ENCODE assay signal across 1 cellular context in the genomic region with DNA sequence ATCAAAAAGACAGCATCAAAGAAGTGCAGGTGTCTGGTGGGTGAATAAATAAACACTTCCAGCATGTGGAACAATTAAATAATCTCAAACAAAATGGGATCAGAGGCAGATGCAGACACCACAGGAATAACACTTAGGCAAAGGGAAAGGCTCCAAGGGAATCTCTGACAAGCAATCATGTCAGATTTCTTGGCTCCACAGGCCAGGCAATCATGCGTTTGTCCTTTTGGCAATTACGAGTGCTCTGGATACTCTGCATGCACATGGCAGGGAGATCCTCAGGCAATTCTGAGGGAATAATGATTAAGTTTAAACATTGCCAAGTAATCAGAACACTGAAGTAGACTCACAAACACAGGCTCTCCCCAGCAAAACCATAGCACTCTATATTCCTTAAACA.
TF ChIP-seq lines count a peak whose summit lies in the region.

No MANE protein-coding gene starts in this region.

TF ChIP-seq in SK-N-SH, 30 proteins besides CTCF, POLR2A, EP300 and RAD21 (continued from another document):
- TF ChIP-seq, protein P1, sequence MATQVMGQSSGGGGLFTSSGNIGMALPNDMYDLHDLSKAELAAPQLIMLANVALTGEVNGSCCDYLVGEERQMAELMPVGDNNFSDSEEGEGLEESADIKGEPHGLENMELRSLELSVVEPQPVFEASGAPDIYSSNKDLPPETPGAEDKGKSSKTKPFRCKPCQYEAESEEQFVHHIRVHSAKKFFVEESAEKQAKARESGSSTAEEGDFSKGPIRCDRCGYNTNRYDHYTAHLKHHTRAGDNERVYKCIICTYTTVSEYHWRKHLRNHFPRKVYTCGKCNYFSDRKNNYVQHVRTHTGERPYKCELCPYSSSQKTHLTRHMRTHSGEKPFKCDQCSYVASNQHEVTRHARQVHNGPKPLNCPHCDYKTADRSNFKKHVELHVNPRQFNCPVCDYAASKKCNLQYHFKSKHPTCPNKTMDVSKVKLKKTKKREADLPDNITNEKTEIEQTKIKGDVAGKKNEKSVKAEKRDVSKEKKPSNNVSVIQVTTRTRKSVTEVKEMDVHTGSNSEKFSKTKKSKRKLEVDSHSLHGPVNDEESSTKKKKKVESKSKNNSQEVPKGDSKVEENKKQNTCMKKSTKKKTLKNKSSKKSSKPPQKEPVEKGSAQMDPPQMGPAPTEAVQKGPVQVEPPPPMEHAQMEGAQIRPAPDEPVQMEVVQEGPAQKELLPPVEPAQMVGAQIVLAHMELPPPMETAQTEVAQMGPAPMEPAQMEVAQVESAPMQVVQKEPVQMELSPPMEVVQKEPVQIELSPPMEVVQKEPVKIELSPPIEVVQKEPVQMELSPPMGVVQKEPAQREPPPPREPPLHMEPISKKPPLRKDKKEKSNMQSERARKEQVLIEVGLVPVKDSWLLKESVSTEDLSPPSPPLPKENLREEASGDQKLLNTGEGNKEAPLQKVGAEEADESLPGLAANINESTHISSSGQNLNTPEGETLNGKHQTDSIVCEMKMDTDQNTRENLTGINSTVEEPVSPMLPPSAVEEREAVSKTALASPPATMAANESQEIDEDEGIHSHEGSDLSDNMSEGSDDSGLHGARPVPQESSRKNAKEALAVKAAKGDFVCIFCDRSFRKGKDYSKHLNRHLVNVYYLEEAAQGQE (IDR thresholded peaks at IDR 0.05; ENCODE audit: low read depth, low read length): no peak
- no peak for TF ChIP-seq FOSL2 (IDR thresholded peaks at IDR 0.05; ENCODE audit: borderline replicate concordance, low read depth)
- no peak for TF ChIP-seq FOXJ3 (CRISPR knock-in tag; IDR thresholded peaks at IDR 0.05)
- TF ChIP-seq, protein P2, sequence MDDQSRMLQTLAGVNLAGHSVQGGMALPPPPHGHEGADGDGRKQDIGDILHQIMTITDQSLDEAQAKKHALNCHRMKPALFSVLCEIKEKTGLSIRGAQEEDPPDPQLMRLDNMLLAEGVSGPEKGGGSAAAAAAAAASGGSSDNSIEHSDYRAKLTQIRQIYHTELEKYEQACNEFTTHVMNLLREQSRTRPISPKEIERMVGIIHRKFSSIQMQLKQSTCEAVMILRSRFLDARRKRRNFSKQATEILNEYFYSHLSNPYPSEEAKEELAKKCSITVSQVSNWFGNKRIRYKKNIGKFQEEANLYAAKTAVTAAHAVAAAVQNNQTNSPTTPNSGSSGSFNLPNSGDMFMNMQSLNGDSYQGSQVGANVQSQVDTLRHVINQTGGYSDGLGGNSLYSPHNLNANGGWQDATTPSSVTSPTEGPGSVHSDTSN (IDR thresholded peaks at IDR 0.05): no peak
- no peak for TF ChIP-seq SMC3 (IDR thresholded peaks at IDR 0.05; ENCODE audit: low read depth, low read length)
- no peak for TF ChIP-seq NFIC (IDR thresholded peaks at IDR 0.05; ENCODE audit: borderline replicate concordance)
- no peak for TF ChIP-seq TEAD4 (IDR thresholded peaks at IDR 0.05; ENCODE audit: borderline replicate concordance, insufficient read depth)
- TF ChIP-seq MXI1 (IDR thresholded peaks at IDR 0.05; ENCODE audit: low read depth, low read length): peak; percentile 94
- TF ChIP-seq, protein P3, sequence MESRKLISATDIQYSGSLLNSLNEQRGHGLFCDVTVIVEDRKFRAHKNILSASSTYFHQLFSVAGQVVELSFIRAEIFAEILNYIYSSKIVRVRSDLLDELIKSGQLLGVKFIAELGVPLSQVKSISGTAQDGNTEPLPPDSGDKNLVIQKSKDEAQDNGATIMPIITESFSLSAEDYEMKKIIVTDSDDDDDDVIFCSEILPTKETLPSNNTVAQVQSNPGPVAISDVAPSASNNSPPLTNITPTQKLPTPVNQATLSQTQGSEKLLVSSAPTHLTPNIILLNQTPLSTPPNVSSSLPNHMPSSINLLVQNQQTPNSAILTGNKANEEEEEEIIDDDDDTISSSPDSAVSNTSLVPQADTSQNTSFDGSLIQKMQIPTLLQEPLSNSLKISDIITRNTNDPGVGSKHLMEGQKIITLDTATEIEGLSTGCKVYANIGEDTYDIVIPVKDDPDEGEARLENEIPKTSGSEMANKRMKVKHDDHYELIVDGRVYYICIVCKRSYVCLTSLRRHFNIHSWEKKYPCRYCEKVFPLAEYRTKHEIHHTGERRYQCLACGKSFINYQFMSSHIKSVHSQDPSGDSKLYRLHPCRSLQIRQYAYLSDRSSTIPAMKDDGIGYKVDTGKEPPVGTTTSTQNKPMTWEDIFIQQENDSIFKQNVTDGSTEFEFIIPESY (IDR thresholded peaks at IDR 0.05; ENCODE audit: borderline replicate concordance, low read depth): no peak
- TF ChIP-seq FOXM1 (IDR thresholded peaks at IDR 0.05; ENCODE audit: low read depth): no peak
- no peak for TF ChIP-seq MEF2A (IDR thresholded peaks at IDR 0.05; ENCODE audit: borderline replicate concordance, low read depth)
- peak; percentile 84 for TF ChIP-seq RCOR1 (IDR thresholded peaks at IDR 0.05; ENCODE audit: low read length)
- no peak for TF ChIP-seq RXRA (IDR thresholded peaks at IDR 0.05; ENCODE audit: borderline replicate concordance, low read depth)
- TF ChIP-seq EZH2phosphoT487 (IDR thresholded peaks at IDR 0.05; ENCODE audit: borderline replicate concordance, low read depth): no peak
- no peak for TF ChIP-seq GABPA (IDR thresholded peaks at IDR 0.05; ENCODE audit: low read depth)
- no peak for TF ChIP-seq TAF1 (IDR thresholded peaks at IDR 0.05; ENCODE audit: borderline replicate concordance, low read depth, low read length)
- TF ChIP-seq YY1 (IDR thresholded peaks at IDR 0.05; ENCODE audit: low read depth): no peak
- no peak for TF ChIP-seq NRF1 (IDR thresholded peaks at IDR 0.05; ENCODE audit: low read depth, low read length)
- no peak for TF ChIP-seq JUND (IDR thresholded peaks at IDR 0.05)
- TF ChIP-seq, protein P4, sequence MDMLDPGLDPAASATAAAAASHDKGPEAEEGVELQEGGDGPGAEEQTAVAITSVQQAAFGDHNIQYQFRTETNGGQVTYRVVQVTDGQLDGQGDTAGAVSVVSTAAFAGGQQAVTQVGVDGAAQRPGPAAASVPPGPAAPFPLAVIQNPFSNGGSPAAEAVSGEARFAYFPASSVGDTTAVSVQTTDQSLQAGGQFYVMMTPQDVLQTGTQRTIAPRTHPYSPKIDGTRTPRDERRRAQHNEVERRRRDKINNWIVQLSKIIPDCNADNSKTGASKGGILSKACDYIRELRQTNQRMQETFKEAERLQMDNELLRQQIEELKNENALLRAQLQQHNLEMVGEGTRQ (IDR thresholded peaks at IDR 0.05; ENCODE audit: borderline replicate concordance, low read depth, low read length): no peak
- peak; percentile 26 for TF ChIP-seq CHD2 (IDR thresholded peaks at IDR 0.05; ENCODE audit: low read length, partially characterized antibody)
- no peak for TF ChIP-seq POLR2AphosphoS5 (IDR thresholded peaks at IDR 0.05; ENCODE audit: low read depth, low read length)
- no peak for TF ChIP-seq ELF1 (IDR thresholded peaks at IDR 0.05)
- no peak for TF ChIP-seq RFX5 (IDR thresholded peaks at IDR 0.05; ENCODE audit: low read length)
- peak; percentile 27; the same call in 1 of the 2 replicates for TF ChIP-seq GATA2 (CRISPR knock-in tag; IDR thresholded peaks at IDR 0.05)
TF ChIP-seq in SK-N-SH: peak in this region for 4.
